Comparison of ENCODE assay signal across 16 cellular contexts in the genomic region with DNA sequence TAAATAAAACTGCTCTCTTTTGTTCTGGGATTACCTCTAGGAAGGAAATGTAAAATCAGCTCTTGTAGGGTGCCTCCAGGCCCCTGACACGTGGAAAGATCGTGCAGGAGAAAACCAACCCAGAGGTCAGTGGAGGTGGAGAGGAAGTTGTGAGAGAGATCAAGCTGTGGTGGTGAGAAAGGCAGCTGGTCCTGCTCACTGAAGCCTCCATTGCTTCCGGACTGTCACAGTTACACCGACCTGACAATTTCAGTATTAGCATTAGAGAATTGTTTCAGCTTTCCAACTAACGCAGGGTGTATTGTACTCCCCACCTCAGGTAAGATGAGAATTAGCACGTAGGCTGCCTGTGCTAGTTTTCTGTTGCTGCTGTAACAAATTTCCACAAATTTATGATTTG. TPM values are rescaled to one million over a fixed set of nuclear protein-coding genes. Genes with fewer than 3 reads are reported as not detected.
"Had no signal": no experiment of that assay in that cellular context is flagged by ENCODE, and none has a peak within 500 bp of the region (broad histone marks: within the 10 kb centered on the region; RNA-seq: fewer than 3 reads in every experiment).

No MANE protein-coding gene starts in this region.

RNA-seq across cellular contexts. Expression of gene FAM25C, which starts 30.6 kb away (rescaled TPM):
- total RNA-seq: activated CD4-positive, alpha-beta T cell treated with anti-CD3 and anti-CD28 coated beads, Interleukin-2, amount 10 ng/mL, durations not matched to agents 7 days and 5 days; activated CD8-positive, alpha-beta memory T cell treated with anti-CD3 and anti-CD28 coated beads, Interleukin-2, amount 10 ng/mL, durations not matched to agents 7 days and 5 days; activated CD8-positive, alpha-beta T cell treated with anti-CD3 and anti-CD28 coated beads for 36 hours; bronchial epithelial cell; colonic mucosa; endothelial cell of umbilical vein; esophagus mucosa; kidney; left lobe of liver; lower lobe of right lung; mucosa of descending colon; pancreas; psoas muscle; right atrium auricular region; thoracic aorta; vagina had no signal
- polyA plus RNA-seq: endothelial cell of umbilical vein, pancreas had no signal

RNA-seq across cellular contexts. Expression of gene NPY4R2, which starts 50.5 kb away (rescaled TPM):
- total RNA-seq: activated CD4-positive, alpha-beta T cell treated with anti-CD3 and anti-CD28 coated beads, Interleukin-2, amount 10 ng/mL, durations not matched to agents 7 days and 5 days; activated CD8-positive, alpha-beta memory T cell treated with anti-CD3 and anti-CD28 coated beads, Interleukin-2, amount 10 ng/mL, durations not matched to agents 7 days and 5 days; activated CD8-positive, alpha-beta T cell treated with anti-CD3 and anti-CD28 coated beads for 36 hours; bronchial epithelial cell; endothelial cell of umbilical vein; esophagus mucosa; kidney; left lobe of liver; psoas muscle; thoracic aorta had no signal
- polyA plus RNA-seq: endothelial cell of umbilical vein, pancreas, psoas muscle had no signal
